Comparison of ENCODE assay signal across 14 cellular contexts in the genomic region with DNA sequence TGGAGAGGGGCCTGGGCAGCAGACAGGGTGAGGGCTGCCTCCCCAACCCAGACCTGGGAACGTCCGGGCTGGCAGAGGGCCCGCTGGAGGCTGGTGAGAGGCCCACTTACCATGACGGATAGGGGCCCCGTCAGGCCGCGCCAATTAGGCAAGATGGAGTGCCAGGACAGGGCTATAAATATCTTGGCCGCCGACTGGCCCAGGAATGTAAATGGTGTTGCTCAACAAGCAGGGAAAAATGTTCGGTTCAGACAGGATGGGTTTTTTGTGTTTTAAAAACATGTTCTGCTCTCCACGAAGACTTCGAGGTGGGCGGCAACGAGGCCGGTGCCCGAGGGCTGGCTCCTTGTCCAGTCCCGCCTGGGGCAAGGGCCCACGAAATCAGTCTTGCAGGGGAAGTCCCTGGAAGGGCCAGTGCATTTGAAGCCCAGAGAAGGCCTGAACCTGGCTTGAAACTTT. TPM values are rescaled to one million over a fixed set of nuclear protein-coding genes. Genes with fewer than 3 reads are reported as not detected.
DNase-seq lines count a peak whose midpoint lies in the region; ATAC-seq and TF ChIP-seq lines count a peak whose summit lies in the region.
"Had no signal": no experiment of that assay in that cellular context is flagged by ENCODE, and none has a peak within 500 bp of the region (broad histone marks: within the 10 kb centered on the region; RNA-seq: fewer than 3 reads in every experiment).

No MANE protein-coding gene starts in this region.

- no peak for ATAC-seq in naive thymus-derived CD8-positive, alpha-beta T cell
- ATAC-seq in HG03159 (IDR thresholded peaks at IDR 0.05; ENCODE audit: unreplicated experiment): no peak

- H3K4me3 Mint-ChIP-seq in CD4-positive, alpha-beta memory T cell: no peak overlapping the region
- no peak overlapping the region for H3K4me3 Mint-ChIP-seq in naive thymus-derived CD8-positive, alpha-beta T cell
- H3K4me3 Mint-ChIP-seq: activated CD4-positive, alpha-beta T cell treated with anti-CD3 and anti-CD28 coated beads, Interleukin-2, amount 10 ng/mL, durations not matched to agents 24 days and 14 days; neural crest cell had no signal

- H3K4me3 ChIP-seq in AG09309 (ENCODE audit: control insufficient read depth, low read depth, low read length): no peak overlapping the region
- no peak overlapping the region for H3K4me3 ChIP-seq in cardiac muscle cell
- no peak overlapping the region for H3K4me3 ChIP-seq in rectal smooth muscle tissue (ENCODE audit: low read length)
- no peak overlapping the region for H3K4me3 ChIP-seq in CD4-positive, alpha-beta memory T cell (ENCODE audit: low read length in 2 of 2)
- H3K4me3 ChIP-seq: SK-N-MC had no signal

- H3K9me3 Mint-ChIP-seq in CD4-positive, alpha-beta memory T cell: peaks cover 6 to 26% (median 13%) of the 10 kb centered on the region in 8 donors
- H3K9me3 Mint-ChIP-seq in naive thymus-derived CD8-positive, alpha-beta T cell: peaks cover 4 to 23% (median 12%) of the 10 kb centered on the region in 9 donors

- TF ChIP-seq CTCF in AG09309 (IDR thresholded peaks at IDR 0.05; ENCODE audit: control insufficient read depth, insufficient read depth, low read depth, low read length, missing control alignments): no peak
- TF ChIP-seq CTCF in cardiac muscle cell (IDR thresholded peaks at IDR 0.05; ENCODE audit: low read depth, low read length): no peak

- CTCF ChIA-PET in CD4-positive, alpha-beta memory T cell (lab: Charles Lee; ENCODE audit: partially characterized antibody): no interaction called here

- H3K36me3 Mint-ChIP-seq in CD4-positive, alpha-beta memory T cell: no peaks in the 10 kb centered on the region
- H3K36me3 Mint-ChIP-seq in naive thymus-derived CD8-positive, alpha-beta T cell: peaks cover 0 to 22% (median 7%) of the 10 kb centered on the region in 3 donors

- H3K4me1 ChIP-seq in cardiac muscle cell (ENCODE audit: low read depth): peaks cover 10% of the 10 kb centered on the region
- no peaks in the 10 kb centered on the region for H3K4me1 ChIP-seq in rectal smooth muscle tissue (ENCODE audit: control insufficient read depth, insufficient read depth, low read length)
- H3K4me1 ChIP-seq in CD4-positive, alpha-beta memory T cell (ENCODE audit: insufficient read depth, low read length): no peaks in the 10 kb centered on the region
- H3K4me1 ChIP-seq: BE2C had no signal

- peaks cover 3 to 8% of the 10 kb centered on the region in 2 donors for H3K27me3 Mint-ChIP-seq in CD4-positive, alpha-beta memory T cell
- H3K27me3 Mint-ChIP-seq in naive thymus-derived CD8-positive, alpha-beta T cell: peaks cover 3 to 14% (median 5%) of the 10 kb centered on the region in 5 donors
- H3K27me3 Mint-ChIP-seq: activated CD4-positive, alpha-beta T cell treated with anti-CD3 and anti-CD28 coated beads, Interleukin-2, amount 10 ng/mL, durations not matched to agents 24 days and 14 days had no signal

- POLR2A ChIA-PET in CD4-positive, alpha-beta memory T cell (lab: Charles Lee; ENCODE audit: partially characterized antibody): no interaction called here
- POLR2A ChIA-PET in naive thymus-derived CD8-positive, alpha-beta T cell (lab: Charles Lee): no interaction called here

- H3K4me1 Mint-ChIP-seq in CD4-positive, alpha-beta memory T cell: no peaks in the 10 kb centered on the region
- no peaks in the 10 kb centered on the region for H3K4me1 Mint-ChIP-seq in naive thymus-derived CD8-positive, alpha-beta T cell
- H3K4me1 Mint-ChIP-seq: activated CD4-positive, alpha-beta T cell treated with anti-CD3 and anti-CD28 coated beads, Interleukin-2, amount 10 ng/mL, durations not matched to agents 24 days and 14 days had no signal

- no peak overlapping the region for H3K27ac ChIP-seq in cardiac muscle cell
- H3K27ac ChIP-seq in rectal smooth muscle tissue (ENCODE audit: low read depth, low read length): peak overlapping the region; percentile 38
- H3K27ac ChIP-seq in CD4-positive, alpha-beta memory T cell (ENCODE audit: low read depth, low read length): no peak overlapping the region
- H3K27ac ChIP-seq: SK-N-MC had no signal

- H3K27ac Mint-ChIP-seq in CD4-positive, alpha-beta memory T cell: no peak overlapping the region
- no peak overlapping the region for H3K27ac Mint-ChIP-seq in naive thymus-derived CD8-positive, alpha-beta T cell
- H3K27ac Mint-ChIP-seq: activated CD4-positive, alpha-beta T cell treated with anti-CD3 and anti-CD28 coated beads, Interleukin-2, amount 10 ng/mL, durations not matched to agents 24 days and 14 days had no signal

- H3K27me3 ChIP-seq in cardiac muscle cell (no peaks in the 10 kb centered on the region), rectal smooth muscle tissue (ENCODE audit: control insufficient read depth, insufficient read depth, low read length) (no peaks in the 10 kb centered on the region)
- H3K27me3 ChIP-seq in CD4-positive, alpha-beta memory T cell (ENCODE audit: insufficient read depth, low read length): no peaks in the 10 kb centered on the region
- H3K27me3 ChIP-seq: BE2C had no signal

- H3K9me3 ChIP-seq in cardiac muscle cell (ENCODE audit: low read depth): no peaks in the 10 kb centered on the region
- H3K9me3 ChIP-seq in CD4-positive, alpha-beta memory T cell (ENCODE audit: control insufficient read depth in 1 of 2, low read length in 2 of 2): no peaks in the 10 kb centered on the region
- H3K9me3 ChIP-seq: BE2C had no signal

- intact Hi-C loops in CD4-positive, alpha-beta memory T cell (cut with micrococcal nuclease): no loop called here

- DNase-seq in AG09309 (ENCODE audit: low read depth) (peak; percentile 74), amniotic epithelial cell (ENCODE audit: low read depth) (peak; percentile 94), cardiac muscle cell (ENCODE audit: low read depth in 1 of 2, low spot score in 1 of 2) (peak; percentile 28 to 88), SK-N-DZ (ENCODE audit: low spot score) (no peak)
- no peak for DNase-seq in CD4-positive, alpha-beta memory T cell
- no peak for DNase-seq in naive thymus-derived CD8-positive, alpha-beta T cell
- DNase-seq: activated CD4-positive, alpha-beta T cell treated with anti-CD3 and anti-CD28 coated beads, Interleukin-2, amount 10 ng/mL, durations not matched to agents 24 days and 14 days; activated gamma-delta T cell treated with Interleukin-2 at 50 U/mL for 16 hours; BE2C; NCI-H510A had no signal

- H3K9ac ChIP-seq in rectal smooth muscle tissue (ENCODE audit: low read length): no peak overlapping the region

- H3K36me3 ChIP-seq in cardiac muscle cell (no peaks in the 10 kb centered on the region), rectal smooth muscle tissue (ENCODE audit: control insufficient read depth, insufficient read depth, low read length) (no peaks in the 10 kb centered on the region)
- no peaks in the 10 kb centered on the region for H3K36me3 ChIP-seq in CD4-positive, alpha-beta memory T cell (ENCODE audit: insufficient read depth, low read length)
- H3K36me3 ChIP-seq: BE2C had no signal

RNA-seq across cellular contexts. Expression of gene ELN, which starts 35.8 kb away (rescaled TPM):
- 0.77 and 0.88 TPM in 2 replicates for total RNA-seq in cardiac muscle cell
- 0.54 TPM in 1 of 2 replicates, not detected in the other for polyA plus RNA-seq in cardiac muscle cell
- 0.77 and 1.3 TPM in 2 replicates for polyA plus RNA-seq in SK-N-DZ (2014; cell fraction: cytosol; rRNA removed)
- 0.49 and 0.69 TPM in 2 replicates for polyA plus RNA-seq in SK-N-DZ (2014; cell fraction: nucleus; rRNA removed)
- not detected for total RNA-seq in CD4-positive, alpha-beta memory T cell
- not detected for polyA plus RNA-seq in CD4-positive, alpha-beta memory T cell
- not detected for total RNA-seq in naive thymus-derived CD8-positive, alpha-beta T cell
- not detected for polyA plus RNA-seq in naive thymus-derived CD8-positive, alpha-beta T cell
- total RNA-seq: activated CD4-positive, alpha-beta T cell treated with anti-CD3 and anti-CD28 coated beads, Interleukin-2, amount 10 ng/mL, durations not matched to agents 24 days and 14 days had no signal

Comparison
In these comparisons a context has a peak if more than half of its experiments do, and no peak if none do; other contexts are left out.
1. DNase-seq: peak in AG09309 (single experiment), amniotic epithelial cell (single experiment) and cardiac muscle cell (2 of 2); none in SK-N-DZ (single experiment), CD4-positive, alpha-beta memory T cell (0 of 5) and naive thymus-derived CD8-positive, alpha-beta T cell (0 of 10).